ENCODE assay signal across 8 cellular contexts in genomic region chr9:127418037-127418471, GRCh38. TPM values are rescaled to one million over a fixed set of nuclear protein-coding genes. Genes with fewer than 3 reads are reported as not detected.
A peak's percentile ranks its signal among the peaks of the same experiment; 100 is the strongest.
DNase-seq lines count a peak whose midpoint lies in the region; ATAC-seq and TF ChIP-seq lines count a peak whose summit lies in the region.

No MANE protein-coding gene starts in this region.

- peaks cover 13% of the 10 kb centered on the region for H3K79me2 ChIP-seq in neural progenitor cell (ENCODE audit: low read depth)

- peaks cover 9% of the 10 kb centered on the region for H3K36me3 Mint-ChIP-seq in neural progenitor cell

- intact Hi-C loops in spleen (cut with DNase I; ENCODE audit: low total_unique reads): no loop called here

- H3F3A ChIP-seq in neural progenitor cell (ENCODE audit: low read depth): no peaks in the 10 kb centered on the region

- H3K4me1 ChIP-seq in SJCRH30 (peaks cover 12% of the 10 kb centered on the region), neural progenitor cell (peaks cover 12% of the 10 kb centered on the region), spleen (peaks cover 0 to 25% (median 15%) of the 10 kb centered on the region in 6 donors)

- no peaks in the 10 kb centered on the region for H3K27me3 ChIP-seq in SJCRH30
- no peaks in the 10 kb centered on the region for H3K27me3 ChIP-seq in neural progenitor cell
- no peaks in the 10 kb centered on the region for H3K27me3 ChIP-seq in spleen (replicated peaks in 1 of 7)

- TF ChIP-seq CTCF in neural progenitor cell (IDR thresholded peaks at IDR 0.05) (peak; percentile 44), spleen (IDR thresholded peaks at IDR 0.05 in 8 of 11, conservative IDR thresholded peaks at IDR 0.05 in 3 of 11) (peak in 5 of 11 experiments; percentile 11 to 46 (median 29))

- ATAC-seq in GM19455 (IDR thresholded peaks at IDR 0.05; ENCODE audit: unreplicated experiment): no peak
- no peak for ATAC-seq in HG03354 (IDR thresholded peaks at IDR 0.05; ENCODE audit: poor library complexity, severe bottlenecking, unreplicated experiment)

- WGBS in spleen, 5 donors: 53 to 80% (median 69%) methylated on average over 5 to 12 of the region's 12 CpGs

- no peak overlapping the region for H3K4me2 ChIP-seq in neural progenitor cell

- no peaks in the 10 kb centered on the region for H3K9me3 Mint-ChIP-seq in neural progenitor cell

- H4K20me1 ChIP-seq in neural progenitor cell (ENCODE audit: low read depth): no peaks in the 10 kb centered on the region

- peaks cover 8% of the 10 kb centered on the region for H3K27me3 Mint-ChIP-seq in neural progenitor cell (ENCODE audit: insufficient read depth, low read depth)

- H3K4me3 ChIP-seq in SJCRH30: no peak overlapping the region
- H3K4me3 ChIP-seq in neural progenitor cell: no peak overlapping the region
- no peak overlapping the region for H3K4me3 ChIP-seq in spleen

- no peaks in the 10 kb centered on the region for H3K36me3 ChIP-seq in SJCRH30
- H3K36me3 ChIP-seq in neural progenitor cell: no peaks in the 10 kb centered on the region
- H3K36me3 ChIP-seq in spleen: no peaks in the 10 kb centered on the region

- H3K9ac ChIP-seq in neural progenitor cell: no peak overlapping the region

- H3K27ac Mint-ChIP-seq in neural progenitor cell: no peak overlapping the region

- H3K9me3 ChIP-seq in SJCRH30 (replicated peaks) (no peaks in the 10 kb centered on the region), neural progenitor cell (ENCODE audit: low read depth) (no peaks in the 10 kb centered on the region), spleen (no peaks in the 10 kb centered on the region)

- no peak for TF ChIP-seq POLR2A in spleen (IDR thresholded peaks at IDR 0.05)

- H3K4me3 Mint-ChIP-seq in neural progenitor cell: no peak overlapping the region

- DNase-seq in NK-92 treated with Interleukin-12 subunit alpha and Interleukin-12 subunit beta, amount 100 ng/mL, for 24 hours (lab: John Stamatoyannopoulos, UW): peak; percentile 40
- DNase-seq in NK-92 (lab: John Stamatoyannopoulos, UW; ENCODE audit: unreplicated experiment) (no peak), SJCRH30 (peak; percentile 67 to 69), neural progenitor cell (ENCODE audit: low spot score) (peak; percentile 59), spleen (no peak)
- peak; percentile 20 for DNase-seq in central memory CD4-positive, alpha-beta T cell

- H3K27ac ChIP-seq in SJCRH30 (no peak overlapping the region), neural progenitor cell (no peak overlapping the region), spleen (no peak overlapping the region)

- H2AFZ ChIP-seq in neural progenitor cell (replicated peaks): no peak overlapping the region

- H3K4me1 Mint-ChIP-seq in neural progenitor cell: peaks cover 11% of the 10 kb centered on the region

RNA-seq across cellular contexts. Expression of gene ZNF79, which starts 6.1 kb away (rescaled TPM):
- 11.7 and 12.1 TPM in 2 replicates for total RNA-seq in SJCRH30 (2014; rRNA removed; shearing (Covaris generic))
- 6.7 and 7.3 TPM in 2 replicates for total RNA-seq in neural progenitor cell (ENCODE audit: low replicate concordance)
- total RNA-seq in spleen: 10 to 100 TPM; 10.4 to 14.7 (median 12.7) TPM
- polyA plus RNA-seq in spleen: 1 to 10 TPM; 2.3 to 4.1 (median 3.8) TPM

RNA-seq across cellular contexts. Expression of gene SLC2A8, which starts 21.1 kb away (rescaled TPM):
- total RNA-seq in SJCRH30 (2014; rRNA removed; shearing (Covaris generic)): 13.1 and 16.7 TPM in 2 replicates
- 9.4 and 22.8 TPM in 2 replicates for total RNA-seq in neural progenitor cell (ENCODE audit: low replicate concordance)
- 10 to 100 TPM; 16.8 to 32.0 (median 23.0) TPM for total RNA-seq in spleen
- polyA plus RNA-seq in spleen: 10 to 100 TPM; 10.0 to 18.3 (median 14.5) TPM

RNA-seq across cellular contexts. Expression of gene RPL12, which starts 33.2 kb away (rescaled TPM):
- total RNA-seq in SJCRH30 (2014; rRNA removed; shearing (Covaris generic)): 4,429 and 4,439 TPM in 2 replicates
- 2,064 and 2,640 TPM in 2 replicates for total RNA-seq in neural progenitor cell (ENCODE audit: low replicate concordance)
- total RNA-seq in spleen: 1,000 to 10,000 TPM; 1,013 to 2,248 (median 1,247) TPM
- polyA plus RNA-seq in spleen: 1,000 to 10,000 TPM; 5,054 to 9,017 (median 7,616) TPM

RNA-seq across cellular contexts. Expression of gene LRSAM1, which starts 33.3 kb away (rescaled TPM):
- 5.8 and 7.3 TPM in 2 replicates for total RNA-seq in SJCRH30 (2014; rRNA removed; shearing (Covaris generic))
- 6.7 and 14.2 TPM in 2 replicates for total RNA-seq in neural progenitor cell (ENCODE audit: low replicate concordance)
- 10 to 100 TPM; 18.3 to 29.7 (median 24.5) TPM for total RNA-seq in spleen
- 10 to 100 TPM; 13.5 to 32.1 (median 26.0) TPM for polyA plus RNA-seq in spleen

Comparison
In these comparisons a context has a peak if more than half of its experiments do, and no peak if none do; other contexts are left out.
1. DNase-seq: peak in NK-92 treated with Interleukin-12 subunit alpha and Interleukin-12 subunit beta, amount 100 ng/mL, for 24 hours (single experiment), SJCRH30 (2 of 2), central memory CD4-positive, alpha-beta T cell (single experiment) and neural progenitor cell (single experiment); none in NK-92 (single experiment) and spleen (single experiment).